ENCODE assay signal across 8 cellular contexts in genomic region chr7:140230517-140230861, GRCh38. TPM values are rescaled to one million over a fixed set of nuclear protein-coding genes. Genes with fewer than 3 reads are reported as not detected.
DNase-seq lines count a peak whose midpoint lies in the region; ATAC-seq and TF ChIP-seq lines count a peak whose summit lies in the region.

No MANE protein-coding gene starts in this region.

- no peaks in the 10 kb centered on the region for H3K36me3 ChIP-seq in BE2C
- H3K36me3 ChIP-seq in HAP-1 (replicated peaks) = no peaks in the 10 kb centered on the region
- no peaks in the 10 kb centered on the region for H3K36me3 ChIP-seq in muscle layer of duodenum (ENCODE audit: control insufficient read depth in 1 of 2, insufficient read depth in 2 of 2, low read length in 2 of 2)

- TF ChIP-seq CTCF in BE2C (IDR thresholded peaks at IDR 0.05; ENCODE audit: low read depth, low read length) = no peak

- in situ Hi-C loops in HAP-1 (cut with MboI; ENCODE audit: low sequenced_read_pairs) (no loop called here), KBM-7 (cut with MboI; ENCODE audit: low pct_unique_long_range_greater_than_20kb, low sequenced_read_pairs) (no loop called here)

- DNase-seq in BE2C = peak; percentile 44
- DNase-seq in HAP-1 (ENCODE audit: low spot score in 2 of 2) = peak in 1 of 2 experiments; percentile 47
- peak; percentile 75 to 82 for DNase-seq in activated CD4-positive, alpha-beta T cell treated with anti-CD3 and anti-CD28 coated beads for 4 hours
- DNase-seq in effector CD4-positive, alpha-beta T cell = peak; percentile 66
- peak; percentile 77 to 78 for DNase-seq in stimulated activated effector memory CD8-positive, alpha-beta T cell treated with anti-CD3 and anti-CD28 coated beads, Interleukin-12 subunit alpha, Interleukin-12 subunit beta, amount 100 ng/mL, for 72 hours (ENCODE audit: low spot score in 2 of 2)
- DNase-seq in KBM-7 = no peak
- no peak for DNase-seq in NCI-H446 treated with DMSO at 0.1 percent for 48 hours (lab: John Stamatoyannopoulos, UW)

- no peaks in the 10 kb centered on the region for H3K27me3 ChIP-seq in BE2C
- H3K27me3 ChIP-seq in HAP-1 (ENCODE audit: low read depth) = no peaks in the 10 kb centered on the region
- H3K27me3 ChIP-seq in muscle layer of duodenum (ENCODE audit: low read depth, low read length) = no peaks in the 10 kb centered on the region

- peaks cover 18% of the 10 kb centered on the region for H3K36me3 Mint-ChIP-seq in stimulated activated effector memory CD8-positive, alpha-beta T cell treated with anti-CD3 and anti-CD28 coated beads, Interleukin-12 subunit alpha, Interleukin-12 subunit beta, amount 100 ng/mL, for 72 hours

- H3K4me1 ChIP-seq in BE2C (no peaks in the 10 kb centered on the region), HAP-1 (no peaks in the 10 kb centered on the region), muscle layer of duodenum (ENCODE audit: control insufficient read depth in 1 of 2, insufficient read depth in 2 of 2, low read length in 2 of 2) (peaks cover 3 to 5% of the 10 kb centered on the region in 2 donors)

- peak; percentile 74 for ATAC-seq in stimulated activated effector memory CD8-positive, alpha-beta T cell treated with anti-CD3 and anti-CD28 coated beads, Interleukin-12 subunit alpha, Interleukin-12 subunit beta, amount 100 ng/mL, for 72 hours

- H3K27ac ChIP-seq in muscle layer of duodenum (ENCODE audit: low read length) = no peak overlapping the region

- H3K9me3 ChIP-seq in BE2C = no peaks in the 10 kb centered on the region
- no peaks in the 10 kb centered on the region for H3K9me3 ChIP-seq in HAP-1
- no peaks in the 10 kb centered on the region for H3K9me3 ChIP-seq in muscle layer of duodenum (ENCODE audit: control insufficient read depth in 1 of 2, low read length in 2 of 2)

- H3K27ac Mint-ChIP-seq in stimulated activated effector memory CD8-positive, alpha-beta T cell treated with anti-CD3 and anti-CD28 coated beads, Interleukin-12 subunit alpha, Interleukin-12 subunit beta, amount 100 ng/mL, for 72 hours = peak overlapping the region; percentile 97

- peak overlapping the region; percentile 83 for H3K4me3 Mint-ChIP-seq in stimulated activated effector memory CD8-positive, alpha-beta T cell treated with anti-CD3 and anti-CD28 coated beads, Interleukin-12 subunit alpha, Interleukin-12 subunit beta, amount 100 ng/mL, for 72 hours

- peaks cover 41% of the 10 kb centered on the region for H3K4me1 Mint-ChIP-seq in stimulated activated effector memory CD8-positive, alpha-beta T cell treated with anti-CD3 and anti-CD28 coated beads, Interleukin-12 subunit alpha, Interleukin-12 subunit beta, amount 100 ng/mL, for 72 hours

- H3K9me3 Mint-ChIP-seq in stimulated activated effector memory CD8-positive, alpha-beta T cell treated with anti-CD3 and anti-CD28 coated beads, Interleukin-12 subunit alpha, Interleukin-12 subunit beta, amount 100 ng/mL, for 72 hours = no peaks in the 10 kb centered on the region

- H3K4me3 ChIP-seq in BE2C (ENCODE audit: low read depth, low read length) (peak overlapping the region; percentile 82), HAP-1 (peak overlapping the region; percentile 23), muscle layer of duodenum (ENCODE audit: low read depth in 1 of 2, low read length in 2 of 2) (peak overlapping the region; percentile 11 to 69)

RNA-seq across cellular contexts. Expression of gene KDM7A, which starts 53.7 kb away (rescaled TPM):
- polyA plus RNA-seq in BE2C (2012; ENCODE audit: insufficient read depth, insufficient read length, low read depth) = 10.9 TPM

Comparison
In these comparisons a context has a peak if more than half of its experiments do, and no peak if none do; other contexts are left out.
1. DNase-seq: peak in BE2C (single experiment), activated CD4-positive, alpha-beta T cell treated with anti-CD3 and anti-CD28 coated beads for 4 hours (2 of 2), effector CD4-positive, alpha-beta T cell (single experiment) and stimulated activated effector memory CD8-positive, alpha-beta T cell treated with anti-CD3 and anti-CD28 coated beads, Interleukin-12 subunit alpha, Interleukin-12 subunit beta, amount 100 ng/mL, for 72 hours (2 of 2); none in KBM-7 (single experiment) and NCI-H446 treated with DMSO at 0.1 percent for 48 hours (single experiment).
2. H3K4me3 ChIP-seq: peak in every context shown above with its lines; median percentile 82 in BE2C; 40 in muscle layer of duodenum; 23 in HAP-1.